ENCODE assay signal across 1 cellular context in the genomic region with DNA sequence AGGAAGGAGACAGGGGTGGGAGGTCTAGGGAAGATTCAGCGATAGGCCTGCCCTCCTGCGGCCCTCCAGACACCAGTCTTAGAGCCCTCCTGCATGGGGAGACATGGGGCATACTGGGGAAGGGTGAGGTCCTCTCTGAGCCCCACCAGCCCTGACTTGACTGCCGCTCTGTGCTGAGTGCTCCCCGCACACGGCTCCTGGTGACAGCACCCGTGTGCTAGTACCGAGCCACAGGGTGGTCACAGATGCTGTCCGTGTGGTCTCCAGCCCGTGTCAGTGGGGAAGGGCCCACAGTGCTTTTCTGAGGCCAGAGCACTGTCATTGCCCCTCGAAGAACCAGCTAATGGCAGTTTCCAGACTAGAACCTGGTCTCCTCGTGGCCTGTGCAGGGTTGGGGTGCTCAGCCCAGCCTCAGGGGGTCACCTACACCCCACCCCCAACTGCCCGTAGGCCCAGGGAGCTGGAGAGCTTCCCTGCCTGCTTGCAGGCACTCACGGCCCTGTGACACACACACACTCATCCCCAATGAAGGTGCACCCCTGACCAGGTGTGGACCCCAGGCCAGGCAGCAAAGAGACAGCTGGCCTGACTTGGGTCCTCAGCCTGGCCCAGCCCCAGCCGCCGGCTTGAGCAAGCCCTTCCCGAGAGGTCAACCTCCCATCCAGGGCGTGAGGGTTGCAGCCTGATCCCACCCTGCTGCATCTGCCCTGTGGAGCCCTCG.
TF ChIP-seq lines count a peak whose summit lies in the region.

No MANE protein-coding gene starts in this region.

TF ChIP-seq in HepG2, 621 proteins besides CTCF, POLR2A, EP300 and RAD21 (continued from another document):
- TF ChIP-seq CEBPB (IDR thresholded peaks at IDR 0.05; ENCODE audit: borderline replicate concordance, low read depth, low read length) (no peak), RXRB (CRISPR knock-in tag; IDR thresholded peaks at IDR 0.05; ENCODE audit: borderline replicate concordance) (no peak), ZFY (CRISPR knock-in tag; IDR thresholded peaks at IDR 0.05) (no peak), ELF3 (CRISPR knock-in tag; IDR thresholded peaks at IDR 0.05) (no peak), ZNF776 (CRISPR knock-in tag; IDR thresholded peaks at IDR 0.05) (no peak), NBN (conservative IDR thresholded peaks at IDR 0.05) (no peak), SATB2 (CRISPR knock-in tag; IDR thresholded peaks at IDR 0.05) (no peak)
- TF ChIP-seq, protein P1, sequence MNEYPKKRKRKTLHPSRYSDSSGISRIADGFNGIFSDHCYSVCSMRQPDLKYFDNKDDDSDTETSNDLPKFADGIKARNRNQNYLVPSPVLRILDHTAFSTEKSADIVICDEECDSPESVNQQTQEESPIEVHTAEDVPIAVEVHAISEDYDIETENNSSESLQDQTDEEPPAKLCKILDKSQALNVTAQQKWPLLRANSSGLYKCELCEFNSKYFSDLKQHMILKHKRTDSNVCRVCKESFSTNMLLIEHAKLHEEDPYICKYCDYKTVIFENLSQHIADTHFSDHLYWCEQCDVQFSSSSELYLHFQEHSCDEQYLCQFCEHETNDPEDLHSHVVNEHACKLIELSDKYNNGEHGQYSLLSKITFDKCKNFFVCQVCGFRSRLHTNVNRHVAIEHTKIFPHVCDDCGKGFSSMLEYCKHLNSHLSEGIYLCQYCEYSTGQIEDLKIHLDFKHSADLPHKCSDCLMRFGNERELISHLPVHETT (CRISPR knock-in tag; conservative IDR thresholded peaks at IDR 0.05) = no peak
- TF ChIP-seq, protein P2, sequence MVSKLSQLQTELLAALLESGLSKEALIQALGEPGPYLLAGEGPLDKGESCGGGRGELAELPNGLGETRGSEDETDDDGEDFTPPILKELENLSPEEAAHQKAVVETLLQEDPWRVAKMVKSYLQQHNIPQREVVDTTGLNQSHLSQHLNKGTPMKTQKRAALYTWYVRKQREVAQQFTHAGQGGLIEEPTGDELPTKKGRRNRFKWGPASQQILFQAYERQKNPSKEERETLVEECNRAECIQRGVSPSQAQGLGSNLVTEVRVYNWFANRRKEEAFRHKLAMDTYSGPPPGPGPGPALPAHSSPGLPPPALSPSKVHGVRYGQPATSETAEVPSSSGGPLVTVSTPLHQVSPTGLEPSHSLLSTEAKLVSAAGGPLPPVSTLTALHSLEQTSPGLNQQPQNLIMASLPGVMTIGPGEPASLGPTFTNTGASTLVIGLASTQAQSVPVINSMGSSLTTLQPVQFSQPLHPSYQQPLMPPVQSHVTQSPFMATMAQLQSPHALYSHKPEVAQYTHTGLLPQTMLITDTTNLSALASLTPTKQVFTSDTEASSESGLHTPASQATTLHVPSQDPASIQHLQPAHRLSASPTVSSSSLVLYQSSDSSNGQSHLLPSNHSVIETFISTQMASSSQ (IDR thresholded peaks at IDR 0.05; ENCODE audit: low read depth) = no peak
- TF ChIP-seq, protein P2 (CRISPR knock-in tag; IDR thresholded peaks at IDR 0.05; ENCODE audit: borderline replicate concordance) = no peak
- TF ChIP-seq, protein P3, sequence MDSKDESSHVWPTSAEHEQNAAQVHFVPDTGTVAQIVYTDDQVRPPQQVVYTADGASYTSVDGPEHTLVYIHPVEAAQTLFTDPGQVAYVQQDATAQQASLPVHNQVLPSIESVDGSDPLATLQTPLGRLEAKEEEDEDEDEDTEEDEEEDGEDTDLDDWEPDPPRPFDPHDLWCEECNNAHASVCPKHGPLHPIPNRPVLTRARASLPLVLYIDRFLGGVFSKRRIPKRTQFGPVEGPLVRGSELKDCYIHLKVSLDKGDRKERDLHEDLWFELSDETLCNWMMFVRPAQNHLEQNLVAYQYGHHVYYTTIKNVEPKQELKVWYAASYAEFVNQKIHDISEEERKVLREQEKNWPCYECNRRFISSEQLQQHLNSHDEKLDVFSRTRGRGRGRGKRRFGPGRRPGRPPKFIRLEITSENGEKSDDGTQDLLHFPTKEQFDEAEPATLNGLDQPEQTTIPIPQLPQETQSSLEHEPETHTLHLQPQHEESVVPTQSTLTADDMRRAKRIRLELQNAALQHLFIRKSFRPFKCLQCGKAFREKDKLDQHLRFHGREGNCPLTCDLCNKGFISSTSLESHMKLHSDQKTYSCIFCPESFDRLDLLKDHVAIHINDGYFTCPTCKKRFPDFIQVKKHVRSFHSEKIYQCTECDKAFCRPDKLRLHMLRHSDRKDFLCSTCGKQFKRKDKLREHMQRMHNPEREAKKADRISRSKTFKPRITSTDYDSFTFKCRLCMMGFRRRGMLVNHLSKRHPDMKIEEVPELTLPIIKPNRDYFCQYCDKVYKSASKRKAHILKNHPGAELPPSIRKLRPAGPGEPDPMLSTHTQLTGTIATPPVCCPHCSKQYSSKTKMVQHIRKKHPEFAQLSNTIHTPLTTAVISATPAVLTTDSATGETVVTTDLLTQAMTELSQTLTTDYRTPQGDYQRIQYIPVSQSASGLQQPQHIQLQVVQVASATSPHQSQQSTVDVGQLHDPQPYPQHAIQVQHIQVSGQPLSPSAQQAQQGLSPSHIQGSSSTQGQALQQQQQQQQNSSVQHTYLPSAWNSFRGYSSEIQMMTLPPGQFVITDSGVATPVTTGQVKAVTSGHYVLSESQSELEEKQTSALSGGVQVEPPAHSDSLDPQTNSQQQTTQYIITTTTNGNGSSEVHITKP (CRISPR knock-in tag; IDR thresholded peaks at IDR 0.05; ENCODE audit: low read depth) = no peak
